In the genomic region with DNA sequence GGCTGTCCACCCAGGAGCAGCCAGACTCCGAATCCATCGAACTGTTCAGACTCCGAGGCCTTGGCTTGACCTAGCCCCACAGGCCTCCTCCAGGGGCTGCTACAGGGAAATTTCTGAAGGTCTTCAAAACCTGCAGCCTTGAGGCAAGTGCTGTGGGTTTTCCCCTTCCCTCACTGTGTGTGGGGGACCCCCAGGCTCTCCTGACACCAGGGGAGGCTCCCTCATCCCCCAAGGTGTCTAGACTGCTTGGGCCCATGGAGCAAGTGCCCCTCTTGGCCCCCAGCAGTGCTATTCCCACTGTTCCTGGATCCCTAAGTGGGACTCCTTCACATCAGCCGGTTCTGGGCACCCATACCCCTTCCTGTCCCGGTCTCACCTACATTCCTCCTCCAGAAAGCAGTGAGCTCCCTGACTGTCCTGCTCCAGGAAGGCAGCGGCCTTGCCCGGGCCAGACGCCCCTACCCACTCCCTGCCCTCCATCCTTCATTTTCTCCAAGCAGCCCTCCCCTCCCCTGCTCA, we compare ENCODE assay signal across 1 cellular context.
TF ChIP-seq lines count a peak whose summit lies in the region.

No MANE protein-coding gene starts in this region.

TF ChIP-seq in endothelial cell of umbilical vein, 7 proteins besides CTCF, POLR2A, EP300 and RAD21:
- no peak for TF ChIP-seq GATA2 (IDR thresholded peaks at IDR 0.05; ENCODE audit: insufficient read depth, insufficient read length, low read depth, low read length)
- TF ChIP-seq, protein P1, sequence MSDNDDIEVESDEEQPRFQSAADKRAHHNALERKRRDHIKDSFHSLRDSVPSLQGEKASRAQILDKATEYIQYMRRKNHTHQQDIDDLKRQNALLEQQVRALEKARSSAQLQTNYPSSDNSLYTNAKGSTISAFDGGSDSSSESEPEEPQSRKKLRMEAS (IDR thresholded peaks at IDR 0.05; ENCODE audit: insufficient read depth, insufficient read length): no peak
- no peak for TF ChIP-seq EZH2 (IDR thresholded peaks at IDR 0.05; ENCODE audit: borderline replicate concordance, low read depth, low read length, severe bottlenecking)
- TF ChIP-seq POLR2AphosphoS5 (IDR thresholded peaks at IDR 0.05; ENCODE audit: insufficient read depth, low read depth, low read length): no peak
- no peak for TF ChIP-seq FOS (IDR thresholded peaks at IDR 0.05; ENCODE audit: borderline replicate concordance, insufficient read depth, low read length)
- TF ChIP-seq JUN (IDR thresholded peaks at IDR 0.05; ENCODE audit: borderline replicate concordance, insufficient read depth, insufficient read length, low read depth): no peak
- no peak for TF ChIP-seq MYC (IDR thresholded peaks at IDR 0.05; ENCODE audit: low read depth, low read length)
TF ChIP-seq in endothelial cell of umbilical vein: peak in this region for 0.
